19 cellular contexts compared by ENCODE assay signal in genomic region chr16:23871924-23872323, GRCh38. TPM values are rescaled to one million over a fixed set of nuclear protein-coding genes. Genes with fewer than 3 reads are reported as not detected.
DNase-seq lines count a peak whose midpoint lies in the region; ATAC-seq and TF ChIP-seq lines count a peak whose summit lies in the region.
"Had no signal": no experiment of that assay in that cellular context is flagged by ENCODE, and none has a peak within 500 bp of the region (broad histone marks: within the 10 kb centered on the region; RNA-seq: fewer than 3 reads in every experiment).

No MANE protein-coding gene starts in this region.

- H4K20me1 ChIP-seq in GM23338 (replicated peaks; ENCODE audit: insufficient read depth) = peaks cover 7% of the 10 kb centered on the region

- intact Hi-C loops in aorta (cut with DNase I) (loop anchor here (10.0 kb wide), 2 partner anchors 123 to 143 kb away; no protein-coding TSS in a partner anchor), upper lobe of right lung (cut with DNase I) (no loop called here)

- H3K9me3 Mint-ChIP-seq in activated T-cell treated with anti-CD3 and anti-CD28 coated beads, Interleukin-2, amount 50 U/mL, for 24 hours = no peaks in the 10 kb centered on the region
- no peaks in the 10 kb centered on the region for H3K9me3 Mint-ChIP-seq in stimulated activated effector memory CD8-positive, alpha-beta T cell treated with anti-CD3 and anti-CD28 coated beads, Interleukin-12 subunit alpha, Interleukin-12 subunit beta, amount 100 ng/mL, for 72 hours
- no peaks in the 10 kb centered on the region for H3K9me3 Mint-ChIP-seq in GM23338

- no peak overlapping the region for H3K4me3 Mint-ChIP-seq in activated T-cell treated with anti-CD3 and anti-CD28 coated beads, Interleukin-2, amount 50 U/mL, for 24 hours
- no peak overlapping the region for H3K4me3 Mint-ChIP-seq in stimulated activated effector memory CD8-positive, alpha-beta T cell treated with anti-CD3 and anti-CD28 coated beads, Interleukin-12 subunit alpha, Interleukin-12 subunit beta, amount 100 ng/mL, for 72 hours
- H3K4me3 Mint-ChIP-seq in GM23338 = no peak overlapping the region

- H3K4me1 Mint-ChIP-seq in activated T-cell treated with anti-CD3 and anti-CD28 coated beads, Interleukin-2, amount 50 U/mL, for 24 hours (ENCODE audit: low read depth) = peaks cover 74% of the 10 kb centered on the region
- peaks cover 68% of the 10 kb centered on the region for H3K4me1 Mint-ChIP-seq in stimulated activated effector memory CD8-positive, alpha-beta T cell treated with anti-CD3 and anti-CD28 coated beads, Interleukin-12 subunit alpha, Interleukin-12 subunit beta, amount 100 ng/mL, for 72 hours
- H3K4me1 Mint-ChIP-seq in GM23338 = peaks cover 11% of the 10 kb centered on the region; the same call in 2 of the 3 replicates

- H3K36me3 Mint-ChIP-seq in activated T-cell treated with anti-CD3 and anti-CD28 coated beads, Interleukin-2, amount 50 U/mL, for 24 hours (ENCODE audit: low read depth) = peaks cover 34% of the 10 kb centered on the region
- H3K36me3 Mint-ChIP-seq in stimulated activated effector memory CD8-positive, alpha-beta T cell treated with anti-CD3 and anti-CD28 coated beads, Interleukin-12 subunit alpha, Interleukin-12 subunit beta, amount 100 ng/mL, for 72 hours = peaks cover 30% of the 10 kb centered on the region
- no peaks in the 10 kb centered on the region for H3K36me3 Mint-ChIP-seq in GM23338 (ENCODE audit: low read depth)

- H3K79me2 ChIP-seq in GM23338 (replicated peaks; ENCODE audit: insufficient read depth) = no peaks in the 10 kb centered on the region

- no peak for TF ChIP-seq CTCF in upper lobe of right lung (IDR thresholded peaks at IDR 0.05)
- TF ChIP-seq CTCF in GM23338 (conservative IDR thresholded peaks at IDR 0.05; ENCODE audit: low read depth in 2 of 2) = no peak

- no peak for ATAC-seq in stimulated activated effector memory CD8-positive, alpha-beta T cell treated with anti-CD3 and anti-CD28 coated beads, Interleukin-12 subunit alpha, Interleukin-12 subunit beta, amount 100 ng/mL, for 72 hours
- ATAC-seq in aorta (ENCODE audit: low FRiP score) = no peak
- ATAC-seq in upper lobe of right lung = no peak
- no peak for ATAC-seq in GM23338

- no peak overlapping the region for H3K4me3 ChIP-seq in aorta (ENCODE audit: low read length in 2 of 2)
- no peak overlapping the region for H3K4me3 ChIP-seq in upper lobe of right lung
- no peak overlapping the region for H3K4me3 ChIP-seq in GM23338
- H3K4me3 ChIP-seq: PC-9 had no signal

- H3K4me2 ChIP-seq in GM23338 = no peak overlapping the region
- H3K4me2 ChIP-seq: PC-9 had no signal

- WGBS in aorta, 2 donors = 43 to 52% methylated on average over 3 of the region's 3 CpGs

- peak overlapping the region; percentile 71 for H3K27ac Mint-ChIP-seq in activated T-cell treated with anti-CD3 and anti-CD28 coated beads, Interleukin-2, amount 50 U/mL, for 24 hours
- H3K27ac Mint-ChIP-seq in stimulated activated effector memory CD8-positive, alpha-beta T cell treated with anti-CD3 and anti-CD28 coated beads, Interleukin-12 subunit alpha, Interleukin-12 subunit beta, amount 100 ng/mL, for 72 hours = peak overlapping the region; percentile 70
- H3K27ac Mint-ChIP-seq in GM23338 = no peak overlapping the region

- H3K27ac ChIP-seq in aorta (ENCODE audit: low read depth in 1 of 2, low read length in 2 of 2) (no peak overlapping the region), upper lobe of right lung (no peak overlapping the region), GM23338 (ENCODE audit: low read depth) (no peak overlapping the region)
- H3K27ac ChIP-seq: C4-2B, PC-9 had no signal

- H2AFZ ChIP-seq in GM23338 = no peak overlapping the region
- H2AFZ ChIP-seq: PC-9 had no signal

- H3K36me3 ChIP-seq in aorta (ENCODE audit: control insufficient read depth in 1 of 2, insufficient read depth in 2 of 2, low read length in 1 of 2) (no peaks in the 10 kb centered on the region), upper lobe of right lung (no peaks in the 10 kb centered on the region), GM23338 (ENCODE audit: insufficient read depth) (no peaks in the 10 kb centered on the region)

- no peaks in the 10 kb centered on the region for H3F3A ChIP-seq in GM23338 (replicated peaks; ENCODE audit: low read depth)

- H3K27me3 ChIP-seq in aorta (ENCODE audit: control insufficient read depth in 1 of 2, insufficient read depth in 2 of 2, low read length in 1 of 2) (no peaks in the 10 kb centered on the region), upper lobe of right lung (no peaks in the 10 kb centered on the region), GM23338 (ENCODE audit: insufficient read depth) (peaks cover 20% of the 10 kb centered on the region)

- H3K9me2 ChIP-seq in GM23338 (ENCODE audit: insufficient read depth) = no peaks in the 10 kb centered on the region

- H3K4me1 ChIP-seq in aorta (ENCODE audit: control insufficient read depth in 1 of 2, insufficient read depth in 2 of 2, low read length in 2 of 2) = no peaks in the 10 kb centered on the region
- no peaks in the 10 kb centered on the region for H3K4me1 ChIP-seq in upper lobe of right lung
- 0 out of 2 replicates have a peak, but pooled peaks cover 6% of the 10 kb centered on the region for H3K4me1 ChIP-seq in GM23338 (ENCODE audit: insufficient read depth)

- DNase-seq in activated T-cell treated with anti-CD3 and anti-CD28 coated beads, Interleukin-2, amount 50 U/mL, for 24 hours = no peak
- no peak for DNase-seq in activated T-cell treated with anti-CD3 and anti-CD28 coated beads, Interleukin-2, amount 50 U/mL, for 48 hours
- DNase-seq in NCI-H446 treated with DMSO at 0.1 percent for 48 hours (lab: John Stamatoyannopoulos, UW) (peak; percentile 9), cerebellar nuclear complex (lab: John Stamatoyannopoulos, UW) (peak; percentile 26 to 52), aorta (no peak), upper lobe of right lung (no peak), GM23338 (ENCODE audit: low spot score) (no peak)
- DNase-seq in stimulated activated effector memory CD8-positive, alpha-beta T cell treated with anti-CD3 and anti-CD28 coated beads, Interleukin-12 subunit alpha, Interleukin-12 subunit beta, amount 100 ng/mL, for 72 hours (ENCODE audit: low spot score in 2 of 2) = no peak
- DNase-seq: GF-D8, KBM-7, MV-4-11, NCI-H1417 treated with DMSO at 0.1 percent for 48 hours, NCI-H1930, NCI-H2171 treated with DMSO at 0.1 percent for 48 hours, NCI-H510A, NCI-H774, PC-9 had no signal

- H3K9me3 ChIP-seq in aorta (ENCODE audit: control insufficient read depth, low read length) (no peaks in the 10 kb centered on the region), upper lobe of right lung (no peaks in the 10 kb centered on the region)

- no peaks in the 10 kb centered on the region for H3K27me3 Mint-ChIP-seq in activated T-cell treated with anti-CD3 and anti-CD28 coated beads, Interleukin-2, amount 50 U/mL, for 24 hours
- peaks cover 19% of the 10 kb centered on the region for H3K27me3 Mint-ChIP-seq in GM23338 (ENCODE audit: insufficient read depth, low read depth, poor library complexity)

TF ChIP-seq in GM23338, 12 proteins besides CTCF, POLR2A, EP300 and RAD21:
- TF ChIP-seq REST (IDR thresholded peaks at IDR 0.05; ENCODE audit: unreplicated experiment) = no peak

RNA-seq across cellular contexts. Expression of gene PRKCB, which starts 36.1 kb away (rescaled TPM):
- total RNA-seq in aorta (10 to 100 TPM in 1 of 2 donors, 1 to 10 TPM in 1; 6.3 to 16.7 TPM), upper lobe of right lung (25.2 TPM)
- polyA plus RNA-seq in aorta (1 to 10 TPM in 1 of 2 donors, under 1 TPM in 1; 0.28 to 4.5 TPM), GM23338 (2016; fragmentation: Nextera tagmentation; extraction: Ambion mirVana) (3.7 and 3.8 TPM in 2 replicates)
- 9.2 and 16.4 TPM in 2 replicates for total RNA-seq in GM23338 (2014; rRNA removed; shearing (Covaris generic))
- total RNA-seq: A172, PC-9 had no signal

Comparison
In these comparisons a context has a peak if more than half of its experiments do, and no peak if none do; other contexts are left out.
1. DNase-seq: peak in NCI-H446 treated with DMSO at 0.1 percent for 48 hours (single experiment) and cerebellar nuclear complex (2 of 2); none in activated T-cell treated with anti-CD3 and anti-CD28 coated beads, Interleukin-2, amount 50 U/mL, for 24 hours (single experiment), activated T-cell treated with anti-CD3 and anti-CD28 coated beads, Interleukin-2, amount 50 U/mL, for 48 hours (0 of 2), stimulated activated effector memory CD8-positive, alpha-beta T cell treated with anti-CD3 and anti-CD28 coated beads, Interleukin-12 subunit alpha, Interleukin-12 subunit beta, amount 100 ng/mL, for 72 hours (0 of 2), aorta (0 of 2), upper lobe of right lung (single experiment) and GM23338 (single experiment).